In genomic region chr22:19622061-19622441, GRCh38 we compare ENCODE assay signal across 14 cellular contexts.
DNase-seq lines count a peak whose midpoint lies in the region; ATAC-seq and TF ChIP-seq lines count a peak whose summit lies in the region.
"Had no signal": no experiment of that assay in that cellular context is flagged by ENCODE, and none has a peak within 500 bp of the region (broad histone marks: within the 10 kb centered on the region; RNA-seq: fewer than 3 reads in every experiment).

No MANE protein-coding gene starts in this region.

- intact Hi-C loops in gastrocnemius medialis (cut with DNase I; ENCODE audit: low total_unique reads), result loop anchor here (5.0 kb wide), 1 partner anchor 55 kb away; no protein-coding TSS in a partner anchor

- TF ChIP-seq CTCF in gastrocnemius medialis (IDR thresholded peaks at IDR 0.05 in 4 of 5, conservative IDR thresholded peaks at IDR 0.05 in 1 of 5), result no peak

- no peak overlapping the region for H3K4me3 ChIP-seq in gastrocnemius medialis
- H3K4me3 ChIP-seq: skin epidermis had no signal

- DNase-seq in caudate nucleus (lab: John Stamatoyannopoulos, UW) (peak in 1 of 61 donors; percentile 65), gastrocnemius medialis (no peak), NCI-H510A treated with DMSO at 0.1 percent for 48 hours (lab: John Stamatoyannopoulos, UW) (no peak), NCI-H2081 (lab: John Stamatoyannopoulos, UW) (no peak), RPMI8226 (no peak)
- no peak for DNase-seq in activated CD8-positive, alpha-beta memory T cell treated with anti-CD3 and anti-CD28 coated beads for 24 hours
- DNase-seq: aorta; CD8-positive, alpha-beta T cell; naive thymus-derived CD8-positive, alpha-beta T cell; NCI-H2029; T-helper 9 cell had no signal

- no peaks in the 10 kb centered on the region for H3K9me3 ChIP-seq in gastrocnemius medialis

- in situ Hi-C loops in gastrocnemius medialis (cut with MboI; ENCODE audit: low sequenced_read_pairs in 4 of 4), result loop anchor here in 3 of 4 donors (10.0 kb wide), 2 partner anchors 127 to 137 kb away; no protein-coding TSS in a partner anchor

- no peaks in the 10 kb centered on the region for H3K36me3 ChIP-seq in gastrocnemius medialis

- ATAC-seq in GM18511 (IDR thresholded peaks at IDR 0.05; ENCODE audit: unreplicated experiment) (peak; percentile 53), HG03196 (IDR thresholded peaks at IDR 0.05; ENCODE audit: unreplicated experiment) (peak; percentile 41), gastrocnemius medialis (no peak)
- ATAC-seq: CD8-positive, alpha-beta T cell; naive thymus-derived CD8-positive, alpha-beta T cell had no signal

- H3K27ac ChIP-seq in caudate nucleus (ENCODE audit: low read depth, low read length), result peak overlapping the region; percentile 58
- peak overlapping the region; percentile 33 to 65 (median 60) for H3K27ac ChIP-seq in gastrocnemius medialis

- H3K27me3 ChIP-seq in gastrocnemius medialis, result peaks cover 0 to 3% (median 2%) of the 10 kb centered on the region in 3 donors

- no peaks in the 10 kb centered on the region for H3K4me1 ChIP-seq in gastrocnemius medialis

- no peak for TF ChIP-seq POLR2A in gastrocnemius medialis (IDR thresholded peaks at IDR 0.05)

Comparison
In these comparisons a context has a peak if more than half of its experiments do, and no peak if none do; other contexts are left out.
1. ATAC-seq: peak in GM18511 (single experiment) and HG03196 (single experiment); none in gastrocnemius medialis (0 of 2).